Comparison of ENCODE assay signal across 13 cellular contexts in genomic region chr17:17493986-17494466, GRCh38. TPM values are rescaled to one million over a fixed set of nuclear protein-coding genes. Genes with fewer than 3 reads are reported as not detected.
DNase-seq lines count a peak whose midpoint lies in the region; TF ChIP-seq lines count a peak whose summit lies in the region.
"Had no signal": no experiment of that assay in that cellular context is flagged by ENCODE, and none has a peak within 500 bp of the region (broad histone marks: within the 10 kb centered on the region; RNA-seq: fewer than 3 reads in every experiment).

No MANE protein-coding gene starts in this region.

- peaks cover 20% of the 10 kb centered on the region for H3K27me3 ChIP-seq in BLaER1
- peaks cover 17% of the 10 kb centered on the region for H3K27me3 ChIP-seq in NT2/D1 (ENCODE audit: insufficient read depth, insufficient read length)
- peaks cover 9% of the 10 kb centered on the region for H3K27me3 ChIP-seq in hepatocyte
- H3K27me3 ChIP-seq: ovary had no signal

- H3K4me2 ChIP-seq in BLaER1 = peak overlapping the region; percentile 100
- peak overlapping the region; percentile 99 for H3K4me2 ChIP-seq in hepatocyte

- peaks cover 12% of the 10 kb centered on the region; the same call in 1 of the 2 replicates for H3K36me3 ChIP-seq in BLaER1
- H3K36me3 ChIP-seq in NT2/D1 (ENCODE audit: insufficient read depth, insufficient read length, low read length) = peaks cover 36% of the 10 kb centered on the region
- H3K36me3 ChIP-seq in hepatocyte (replicated peaks; ENCODE audit: insufficient read depth, low read depth) = no peaks in the 10 kb centered on the region
- H3K36me3 ChIP-seq: ovary had no signal

- H3K27ac ChIP-seq in BLaER1 (peak overlapping the region; percentile 67; the same call in 1 of the 2 replicates), hepatocyte (no peak overlapping the region)
- H3K27ac ChIP-seq: ovary, SK-N-MC had no signal

- H3K9me3 ChIP-seq in BLaER1 = no peaks in the 10 kb centered on the region
- H3K9me3 ChIP-seq in NT2/D1 (ENCODE audit: insufficient read depth, low read length) = no peaks in the 10 kb centered on the region
- H3K9me3 ChIP-seq in hepatocyte (ENCODE audit: low read depth) = no peaks in the 10 kb centered on the region
- H3K9me3 ChIP-seq: left lung, ovary had no signal

- H3K9ac ChIP-seq in BLaER1 = peak overlapping the region; percentile 82
- peak overlapping the region; percentile 42 for H3K9ac ChIP-seq in NT2/D1 (ENCODE audit: insufficient read length, low read depth)

- H3K4me1 ChIP-seq in BLaER1 (peaks cover 88% of the 10 kb centered on the region), NT2/D1 (ENCODE audit: insufficient read depth, insufficient read length) (peaks cover 12% of the 10 kb centered on the region), hepatocyte (ENCODE audit: insufficient read depth) (peaks cover 21% of the 10 kb centered on the region)

- H4K20me1 ChIP-seq in BLaER1 (peaks cover 52% of the 10 kb centered on the region), hepatocyte (ENCODE audit: insufficient read depth, poor library complexity, severe bottlenecking) (no peaks in the 10 kb centered on the region)

- H2AFZ ChIP-seq in hepatocyte = no peak overlapping the region

- H3K79me2 ChIP-seq in hepatocyte = no peaks in the 10 kb centered on the region

- DNase-seq in NT2/D1 (ENCODE audit: low read depth, low spot score) (no peak), hepatocyte (ENCODE audit: low spot score) (no peak), pons (ENCODE audit: low spot score) (peak; percentile 28), NCI-H774 (lab: John Stamatoyannopoulos, UW) (no peak), GM19240 (ENCODE audit: insufficient read length, low spot score) (no peak), NCI-H524 (lab: John Stamatoyannopoulos, UW) (no peak)
- no peak for DNase-seq in activated CD4-positive, CD25-positive, alpha-beta regulatory T cell (lab: John Stamatoyannopoulos, UW)
- DNase-seq: left lung; stimulated activated naive B cell treated with anti-CD40 and anti-IgM and Interleukin-4, amounts not matched to agents 10 μg/mL and 1 μg/mL and 100 μg/mL, for 72 hours had no signal

- no peak for TF ChIP-seq CTCF in hepatocyte (IDR thresholded peaks at IDR 0.05; ENCODE audit: poor library complexity)

- H3K4me3 ChIP-seq in BLaER1 (peak overlapping the region; percentile 77; the same call in 1 of the 2 replicates), NT2/D1 (ENCODE audit: insufficient read length, low read depth) (no peak overlapping the region), hepatocyte (no peak overlapping the region)
- H3K4me3 ChIP-seq: SK-N-MC had no signal

- 56% methylated on average over 5 of the region's 5 CpGs for whole genome bisulfite sequencing in hepatocyte (ENCODE audit: low lambda C conversion rate, missing lambda C conversion rate)

- no peaks in the 10 kb centered on the region for H3K9me2 ChIP-seq in hepatocyte (replicated peaks; ENCODE audit: insufficient read depth)

RNA-seq across cellular contexts. Expression of gene RASD1, which starts 2.2 kb away (rescaled TPM):
- 23.5 and 24.0 TPM in 2 replicates for total RNA-seq in hepatocyte
- polyA plus RNA-seq in hepatocyte = 44.8 and 46.9 TPM in 2 replicates
- total RNA-seq: G401 had no signal

RNA-seq across cellular contexts. Expression of gene MED9, which starts 17.2 kb away (rescaled TPM):
- 17.3 and 19.7 TPM in 2 replicates for total RNA-seq in hepatocyte
- 17.1 and 21.1 TPM in 2 replicates for polyA plus RNA-seq in hepatocyte
